In the genomic region with DNA sequence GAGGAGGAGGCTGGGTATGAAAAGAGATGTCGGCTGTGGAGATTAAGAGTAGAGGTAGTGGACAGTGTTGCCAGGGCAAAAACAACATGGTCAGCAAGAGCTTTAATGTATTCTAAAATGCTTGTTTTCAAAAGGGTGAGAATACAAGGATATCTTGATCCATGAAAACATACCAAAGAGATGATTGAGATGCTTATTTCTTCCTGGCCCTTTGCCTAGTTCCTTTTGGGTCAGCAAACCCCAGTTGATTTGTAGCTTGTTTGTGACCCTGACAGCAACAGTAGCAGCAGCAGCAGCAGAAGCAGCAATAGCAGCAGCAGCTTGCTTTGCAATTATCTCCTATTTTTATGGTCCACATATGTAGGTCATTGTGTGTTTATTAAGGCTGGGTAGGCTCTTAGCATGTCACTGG, we compare ENCODE assay signal across 13 cellular contexts.
DNase-seq lines count a peak whose midpoint lies in the region; ATAC-seq and TF ChIP-seq lines count a peak whose summit lies in the region.
"Had no signal": no experiment of that assay in that cellular context is flagged by ENCODE, and none has a peak within 500 bp of the region (broad histone marks: within the 10 kb centered on the region; RNA-seq: fewer than 3 reads in every experiment).

No MANE protein-coding gene starts in this region.

- DNase-seq in GM04504 (ENCODE audit: low read depth) (peak; percentile 50), activated B cell treated with CpG ODN at 0.5 μM for 24 hours (no peak), foreskin fibroblast (peak; percentile 80 to 83), sigmoid colon (no peak), NCI-H2196 (lab: John Stamatoyannopoulos, UW; ENCODE audit: unreplicated experiment) (no peak)
- DNase-seq in activated CD4-positive, alpha-beta memory T cell treated with anti-CD3 and anti-CD28 coated beads for 36 hours: no peak
- DNase-seq in effector CD4-positive, alpha-beta T cell: no peak
- DNase-seq: activated CD4-positive, alpha-beta T cell treated with anti-CD3 and anti-CD28 coated beads, Interleukin-2, amount 10 ng/mL, durations not matched to agents 24 days and 14 days; CD4-positive, alpha-beta memory T cell; NCI-H2171 treated with DMSO at 0.1 percent for 48 hours; nucleus accumbens; T-helper 1 cell had no signal

- H3K4me3 ChIP-seq in foreskin fibroblast (ENCODE audit: low read depth in 1 of 2, low read length in 2 of 2) (no peak overlapping the region), sigmoid colon (no peak overlapping the region)

- H3K27ac Mint-ChIP-seq in activated B cell treated with CpG ODN at 0.5 μM for 24 hours: peak overlapping the region; percentile 59
- H3K27ac Mint-ChIP-seq in activated CD4-positive, alpha-beta memory T cell treated with anti-CD3 and anti-CD28 coated beads for 36 hours: no peak overlapping the region
- H3K27ac Mint-ChIP-seq: activated CD4-positive, alpha-beta T cell treated with anti-CD3 and anti-CD28 coated beads, Interleukin-2, amount 10 ng/mL, durations not matched to agents 24 days and 14 days; CD4-positive, alpha-beta memory T cell had no signal

- H3K9me3 ChIP-seq in sigmoid colon: no peaks in the 10 kb centered on the region

- peaks cover under 1% of the 10 kb centered on the region for H3K9me3 Mint-ChIP-seq in activated B cell treated with CpG ODN at 0.5 μM for 24 hours
- no peaks in the 10 kb centered on the region for H3K9me3 Mint-ChIP-seq in activated CD4-positive, alpha-beta memory T cell treated with anti-CD3 and anti-CD28 coated beads for 36 hours

- H3K36me3 ChIP-seq in sigmoid colon: peaks cover 0 to 18% (median 3%) of the 10 kb centered on the region in 4 donors

- TF ChIP-seq POLR2A in sigmoid colon (IDR thresholded peaks at IDR 0.05): no peak

- intact Hi-C loops in activated B cell treated with CpG ODN at 0.5 μM for 24 hours (cut with micrococcal nuclease) (no loop called here), sigmoid colon (cut with DNase I) (no loop called here)
- intact Hi-C loops in activated CD4-positive, alpha-beta memory T cell treated with anti-CD3 and anti-CD28 coated beads for 36 hours (cut with micrococcal nuclease): no loop called here

- TF ChIP-seq CTCF in activated B cell treated with CpG ODN at 0.5 μM for 24 hours (IDR thresholded peaks at IDR 0.05) (no peak), foreskin fibroblast (IDR thresholded peaks at IDR 0.05; ENCODE audit: low read depth, low read length) (no peak), sigmoid colon (IDR thresholded peaks at IDR 0.05) (no peak)

- WGBS in sigmoid colon, 2 donors: 68 to 83% methylated on average over 1 of the region's 1 CpG

- peaks cover 0 to 65% (median 49%) of the 10 kb centered on the region in 4 donors for H3K4me1 ChIP-seq in sigmoid colon

- H3K27ac ChIP-seq in sigmoid colon: peak overlapping the region; percentile 19 to 49 (median 32)

- H3K4me3 Mint-ChIP-seq in activated B cell treated with CpG ODN at 0.5 μM for 24 hours: no peak overlapping the region
- H3K4me3 Mint-ChIP-seq in activated CD4-positive, alpha-beta memory T cell treated with anti-CD3 and anti-CD28 coated beads for 36 hours: no peak overlapping the region
- H3K4me3 Mint-ChIP-seq: activated CD4-positive, alpha-beta T cell treated with anti-CD3 and anti-CD28 coated beads, Interleukin-2, amount 10 ng/mL, durations not matched to agents 24 days and 14 days; CD4-positive, alpha-beta memory T cell had no signal

- H3K27me3 Mint-ChIP-seq in activated B cell treated with CpG ODN at 0.5 μM for 24 hours: no peaks in the 10 kb centered on the region
- H3K27me3 Mint-ChIP-seq in activated CD4-positive, alpha-beta memory T cell treated with anti-CD3 and anti-CD28 coated beads for 36 hours: no peaks in the 10 kb centered on the region
- H3K27me3 Mint-ChIP-seq: activated CD4-positive, alpha-beta T cell treated with anti-CD3 and anti-CD28 coated beads, Interleukin-2, amount 10 ng/mL, durations not matched to agents 24 days and 14 days; CD4-positive, alpha-beta memory T cell had no signal

- H3K27me3 ChIP-seq in sigmoid colon: no peaks in the 10 kb centered on the region

- H3K4me1 Mint-ChIP-seq in activated B cell treated with CpG ODN at 0.5 μM for 24 hours: peaks cover 48% of the 10 kb centered on the region
- peaks cover 4% of the 10 kb centered on the region for H3K4me1 Mint-ChIP-seq in activated CD4-positive, alpha-beta memory T cell treated with anti-CD3 and anti-CD28 coated beads for 36 hours (ENCODE audit: low read depth)

- CTCF ChIA-PET in activated B cell treated with CpG ODN at 0.5 μM for 24 hours (lab: Charles Lee): interaction anchor here (1.0 to 1.6 kb wide), 2 partner anchors 16 to 91 kb away, joined by 3 to 4 read pairs; no protein-coding TSS in a partner anchor
- CTCF ChIA-PET in activated CD4-positive, alpha-beta memory T cell treated with anti-CD3 and anti-CD28 coated beads for 36 hours (lab: Charles Lee): no interaction called here

- H3K36me3 Mint-ChIP-seq in activated B cell treated with CpG ODN at 0.5 μM for 24 hours (ENCODE audit: low read depth): peaks cover 27% of the 10 kb centered on the region
- peaks cover 21% of the 10 kb centered on the region for H3K36me3 Mint-ChIP-seq in activated CD4-positive, alpha-beta memory T cell treated with anti-CD3 and anti-CD28 coated beads for 36 hours

- ATAC-seq in activated B cell treated with CpG ODN at 0.5 μM for 24 hours (ENCODE audit: low read depth) (no peak), GM21381 (IDR thresholded peaks at IDR 0.05; ENCODE audit: unreplicated experiment) (no peak)

- POLR2A ChIA-PET in activated B cell treated with CpG ODN at 0.5 μM for 24 hours (lab: Charles Lee): interaction anchor here (0.6 to 0.7 kb wide), 3 partner anchors 181 to 341 kb away, joined by 4 to 6 read pairs (median 4); no protein-coding TSS in a partner anchor
- POLR2A ChIA-PET in activated CD4-positive, alpha-beta memory T cell treated with anti-CD3 and anti-CD28 coated beads for 36 hours (lab: Charles Lee): no interaction called here

- TF ChIP-seq EP300 in sigmoid colon (IDR thresholded peaks at IDR 0.05): no peak

Comparison
In these comparisons a context has a peak if more than half of its experiments do, and no peak if none do; other contexts are left out.
1. DNase-seq: peak in GM04504 (single experiment) and foreskin fibroblast (2 of 2); none in activated B cell treated with CpG ODN at 0.5 μM for 24 hours (single experiment), sigmoid colon (single experiment), activated CD4-positive, alpha-beta memory T cell treated with anti-CD3 and anti-CD28 coated beads for 36 hours (single experiment), NCI-H2196 (single experiment) and effector CD4-positive, alpha-beta T cell (single experiment).